Comparison of ENCODE assay signal across 16 cellular contexts in genomic region chr3:158540066-158540465, GRCh38. TPM values are rescaled to one million over a fixed set of nuclear protein-coding genes. Genes with fewer than 3 reads are reported as not detected.
DNase-seq lines count a peak whose midpoint lies in the region; ATAC-seq, FAIRE-seq and TF ChIP-seq lines count a peak whose summit lies in the region.
"Had no signal": no experiment of that assay in that cellular context is flagged by ENCODE, and none has a peak within 500 bp of the region (broad histone marks: within the 10 kb centered on the region; RNA-seq: fewer than 3 reads in every experiment).

No MANE protein-coding gene starts in this region.

- no peaks in the 10 kb centered on the region for H3K4me1 Mint-ChIP-seq in astrocyte (ENCODE audit: low read depth, unreplicated experiment)
- H3K4me1 Mint-ChIP-seq: CD4-positive, CD25-positive, alpha-beta regulatory T cell had no signal

- H3K4me3 ChIP-seq in GM23248 = no peak overlapping the region
- no peak overlapping the region for H3K4me3 ChIP-seq in astrocyte (ENCODE audit: insufficient read depth, low read depth, low read length)
- H3K4me3 ChIP-seq in hepatocyte = no peak overlapping the region
- no peak overlapping the region for H3K4me3 ChIP-seq in parathyroid adenoma (ENCODE audit: low read depth, low read length)
- H3K4me3 ChIP-seq: A549, HAP-1, PC-9 had no signal

- H3K27me3 ChIP-seq in GM23248 (replicated peaks; ENCODE audit: insufficient read depth) (no peaks in the 10 kb centered on the region), astrocyte (ENCODE audit: insufficient read depth, low read length) (no peaks in the 10 kb centered on the region), hepatocyte (no peaks in the 10 kb centered on the region), parathyroid adenoma (ENCODE audit: control insufficient read depth, insufficient read depth, low read length) (no peaks in the 10 kb centered on the region)
- H3K27me3 ChIP-seq: BE2C had no signal

- no peaks in the 10 kb centered on the region for H3K9me2 ChIP-seq in GM23248 (ENCODE audit: insufficient read depth)
- H3K9me2 ChIP-seq in hepatocyte (replicated peaks; ENCODE audit: insufficient read depth) = no peaks in the 10 kb centered on the region
- H3K9me2 ChIP-seq: SK-N-SH had no signal

- TF ChIP-seq CTCF in astrocyte (IDR thresholded peaks at IDR 0.05; ENCODE audit: insufficient read depth, low read depth, low read length) (no peak), hepatocyte (IDR thresholded peaks at IDR 0.05; ENCODE audit: poor library complexity) (no peak), parathyroid adenoma (IDR thresholded peaks at IDR 0.05) (no peak)

- FAIRE-seq in astrocyte (lab: Jason Lieb, UNC) = no peak
- FAIRE-seq: A549 had no signal

- in situ Hi-C loops in GM23248 (cut with MboI) = loop anchor here (25.0 kb wide), 1 partner anchor 247 kb away; no protein-coding TSS in a partner anchor

- H3K4me1 ChIP-seq in GM23248 (ENCODE audit: insufficient read depth) = no peaks in the 10 kb centered on the region
- H3K4me1 ChIP-seq in astrocyte (ENCODE audit: insufficient read depth, low read length) = no peaks in the 10 kb centered on the region
- H3K4me1 ChIP-seq in hepatocyte (ENCODE audit: insufficient read depth) = no peaks in the 10 kb centered on the region
- H3K4me1 ChIP-seq in parathyroid adenoma = no peaks in the 10 kb centered on the region
- H3K4me1 ChIP-seq: A549, BE2C, HAP-1 had no signal

- peak overlapping the region; percentile 95 for H2AFZ ChIP-seq in GM23248
- H2AFZ ChIP-seq in astrocyte (ENCODE audit: low read depth, low read length) = peak overlapping the region; percentile 37
- peak overlapping the region; percentile 90 for H2AFZ ChIP-seq in hepatocyte
- H2AFZ ChIP-seq in parathyroid adenoma = peak overlapping the region; percentile 51

- DNase-seq in GM23248 = no peak
- DNase-seq in astrocyte (ENCODE audit: low read depth) = no peak
- no peak for DNase-seq in hepatocyte (ENCODE audit: low spot score)
- no peak for DNase-seq in activated naive CD4-positive, alpha-beta T cell treated with anti-CD3 and anti-CD28 coated beads, Interleukin-2, amount 50 U/mL, for 72 hours (ENCODE audit: low spot score in 2 of 2)
- DNase-seq in SHP77 treated with DMSO at 0.1 percent for 48 hours (lab: John Stamatoyannopoulos, UW) = no peak
- DNase-seq in NCI-H146 treated with DMSO at 0.1 percent for 48 hours (lab: John Stamatoyannopoulos, UW; ENCODE audit: unreplicated experiment) = no peak
- DNase-seq: DMS79, SIG-M5 had no signal

- H3K4me2 ChIP-seq in GM23248 (ENCODE audit: unreplicated experiment) = no peak overlapping the region
- H3K4me2 ChIP-seq in astrocyte (ENCODE audit: low read length) = no peak overlapping the region
- no peak overlapping the region for H3K4me2 ChIP-seq in hepatocyte
- H3K4me2 ChIP-seq in parathyroid adenoma (ENCODE audit: low read length) = no peak overlapping the region
- H3K4me2 ChIP-seq: A549, PC-9, SK-N-SH had no signal

- H3K79me2 ChIP-seq in GM23248 (ENCODE audit: insufficient read depth) (no peaks in the 10 kb centered on the region), astrocyte (ENCODE audit: insufficient read depth, low read length) (no peaks in the 10 kb centered on the region), hepatocyte (no peaks in the 10 kb centered on the region), parathyroid adenoma (no peaks in the 10 kb centered on the region)

- H3K27ac ChIP-seq in GM23248 = no peak overlapping the region
- H3K27ac ChIP-seq in astrocyte (ENCODE audit: low read depth, low read length) = no peak overlapping the region
- H3K27ac ChIP-seq in hepatocyte = no peak overlapping the region
- H3K27ac ChIP-seq in parathyroid adenoma = no peak overlapping the region
- H3K27ac ChIP-seq: A549, PC-9, RWPE1 had no signal

- WGBS in GM23248 (ENCODE audit: low coverage in 1 of 2, low lambda C conversion rate in 2 of 2, missing lambda C conversion rate in 2 of 2), 2 experiments = 80 to 90% methylated on average over 1 of the region's 1 CpG
- 100% methylated on average over 1 of the region's 1 CpG for WGBS in hepatocyte (ENCODE audit: low lambda C conversion rate, missing lambda C conversion rate)

- H3K9me3 ChIP-seq in GM23248 (ENCODE audit: low read depth) (no peaks in the 10 kb centered on the region), astrocyte (ENCODE audit: insufficient read depth, low read depth, low read length) (no peaks in the 10 kb centered on the region), hepatocyte (ENCODE audit: low read depth) (no peaks in the 10 kb centered on the region), parathyroid adenoma (ENCODE audit: control insufficient read depth, low read length) (no peaks in the 10 kb centered on the region)
- H3K9me3 ChIP-seq: A549, BE2C, HAP-1, SK-N-SH had no signal

- H3K9ac ChIP-seq in GM23248 (no peak overlapping the region), astrocyte (ENCODE audit: low read length) (no peak overlapping the region), parathyroid adenoma (no peak overlapping the region)
- H3K9ac ChIP-seq: SK-N-SH had no signal

- no peak overlapping the region for H3K4me3 Mint-ChIP-seq in astrocyte (ENCODE audit: unreplicated experiment)

- no peaks in the 10 kb centered on the region for H3K27me3 Mint-ChIP-seq in astrocyte (ENCODE audit: low read depth, unreplicated experiment)
- H3K27me3 Mint-ChIP-seq: CD4-positive, CD25-positive, alpha-beta regulatory T cell had no signal

- H3F3A ChIP-seq in GM23248 (ENCODE audit: insufficient read depth) = no peaks in the 10 kb centered on the region

- no peaks in the 10 kb centered on the region for H3K9me3 Mint-ChIP-seq in astrocyte (ENCODE audit: unreplicated experiment)
- no peaks in the 10 kb centered on the region for H3K9me3 Mint-ChIP-seq in activated naive CD4-positive, alpha-beta T cell treated with anti-CD3 and anti-CD28 coated beads, Interleukin-2, amount 50 U/mL, for 72 hours
- H3K9me3 Mint-ChIP-seq: CD4-positive, CD25-positive, alpha-beta regulatory T cell had no signal

- no peak for ATAC-seq in activated naive CD4-positive, alpha-beta T cell treated with anti-CD3 and anti-CD28 coated beads, Interleukin-2, amount 50 U/mL, for 72 hours

- no peaks in the 10 kb centered on the region for H3K36me3 ChIP-seq in GM23248 (ENCODE audit: low read depth)
- H3K36me3 ChIP-seq in astrocyte (ENCODE audit: insufficient read depth, low read length) = no peaks in the 10 kb centered on the region
- H3K36me3 ChIP-seq in hepatocyte (replicated peaks; ENCODE audit: insufficient read depth, low read depth) = no peaks in the 10 kb centered on the region
- H3K36me3 ChIP-seq in parathyroid adenoma (ENCODE audit: control insufficient read depth, insufficient read depth, low read length) = no peaks in the 10 kb centered on the region
- H3K36me3 ChIP-seq: BE2C, HAP-1 had no signal

- no peaks in the 10 kb centered on the region for H4K20me1 ChIP-seq in GM23248 (ENCODE audit: insufficient read depth)
- no peaks in the 10 kb centered on the region for H4K20me1 ChIP-seq in astrocyte (ENCODE audit: insufficient read depth, low read length)
- H4K20me1 ChIP-seq in hepatocyte (ENCODE audit: insufficient read depth, poor library complexity, severe bottlenecking) = no peaks in the 10 kb centered on the region

- H3K36me3 Mint-ChIP-seq in astrocyte (ENCODE audit: low read depth, unreplicated experiment) = peaks cover 2% of the 10 kb centered on the region
- H3K36me3 Mint-ChIP-seq in activated naive CD4-positive, alpha-beta T cell treated with anti-CD3 and anti-CD28 coated beads, Interleukin-2, amount 50 U/mL, for 72 hours = no peaks in the 10 kb centered on the region

- no peak overlapping the region for H3K27ac Mint-ChIP-seq in astrocyte (ENCODE audit: unreplicated experiment)
- H3K27ac Mint-ChIP-seq in activated naive CD4-positive, alpha-beta T cell treated with anti-CD3 and anti-CD28 coated beads, Interleukin-2, amount 50 U/mL, for 72 hours = no peak overlapping the region
- H3K27ac Mint-ChIP-seq: CD4-positive, CD25-positive, alpha-beta regulatory T cell had no signal

RNA-seq across cellular contexts. Expression of gene MLF1, which starts 30.9 kb away (rescaled TPM):
- 13.4 and 17.3 TPM in 2 replicates for total RNA-seq in GM23248 (2014; rRNA removed; shearing (Covaris generic))
- polyA plus RNA-seq in GM23248 (2016; fragmentation: Nextera tagmentation; extraction: Ambion mirVana) = 13.6 and 15.6 TPM in 2 replicates
- total RNA-seq in astrocyte = 14.3 and 15.5 TPM in 2 replicates
- 9.0 and 11.2 TPM in 2 replicates for total RNA-seq in hepatocyte
- polyA plus RNA-seq in hepatocyte = 5.8 and 10.9 TPM in 2 replicates
- total RNA-seq in activated naive CD4-positive, alpha-beta T cell treated with anti-CD3 and anti-CD28 coated beads, Interleukin-2, amount 50 U/mL, for 72 hours = 1 to 10 TPM; 1.2 to 1.7 TPM

Comparison
In these comparisons a context has a peak if more than half of its experiments do, and no peak if none do; other contexts are left out.
1. H2AFZ ChIP-seq: peak in every context shown above with its lines; median percentile 95 in GM23248; 90 in hepatocyte; 51 in parathyroid adenoma; 37 in astrocyte.